Comparison of ENCODE assay signal across 9 cellular contexts in the genomic region with DNA sequence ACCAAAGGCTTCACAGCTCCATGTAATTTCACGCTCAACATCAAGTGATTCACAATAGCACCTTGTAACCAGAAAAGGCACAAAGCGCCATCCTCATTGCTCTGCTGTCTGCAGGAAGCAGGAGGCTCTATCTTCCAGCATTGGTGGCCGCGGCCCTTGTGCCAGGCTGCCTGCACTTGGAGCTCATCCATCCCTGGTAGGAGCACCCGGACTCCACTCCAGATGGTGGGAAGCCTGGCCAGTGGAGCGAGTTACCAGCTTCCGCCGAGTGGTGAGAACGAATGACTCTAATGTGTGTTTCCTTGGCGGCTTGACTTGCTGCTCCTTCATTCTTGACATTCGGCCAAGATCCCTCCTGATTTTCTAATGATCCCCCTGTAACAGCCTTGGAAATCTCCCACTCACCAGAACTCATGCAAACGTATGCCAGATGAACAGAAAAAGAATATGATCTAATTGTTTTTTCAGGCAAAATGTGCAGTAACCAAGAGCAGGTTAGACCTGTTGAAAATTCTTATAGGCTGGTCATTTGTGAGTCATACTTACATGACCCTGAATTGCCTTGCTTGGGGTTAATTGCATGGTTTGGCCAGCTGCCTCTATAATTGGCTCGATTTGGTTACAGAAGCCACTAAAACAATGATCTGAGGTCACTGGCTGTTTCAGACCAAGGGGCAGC.
DNase-seq lines count a peak whose midpoint lies in the region; ATAC-seq and TF ChIP-seq lines count a peak whose summit lies in the region.
"Had no signal": no experiment of that assay in that cellular context is flagged by ENCODE, and none has a peak within 500 bp of the region (broad histone marks: within the 10 kb centered on the region; RNA-seq: fewer than 3 reads in every experiment).

No MANE protein-coding gene starts in this region.

- ATAC-seq in SK-N-SH treated with all-trans-retinoic acid at 6 μM for 48 hours (peak; percentile 71), GM19023 (IDR thresholded peaks at IDR 0.05; ENCODE audit: unreplicated experiment) (no peak), GM21526 (IDR thresholded peaks at IDR 0.05; ENCODE audit: low FRiP score, unreplicated experiment) (no peak), GM19328 (IDR thresholded peaks at IDR 0.05; ENCODE audit: unreplicated experiment) (no peak)
- ATAC-seq: naive thymus-derived CD8-positive, alpha-beta T cell had no signal

- peak; percentile 73 for DNase-seq in HT-29 (ENCODE audit: low spot score)
- peak; percentile 70 for DNase-seq in glomerular endothelial cell (ENCODE audit: extremely low read depth, low read depth, low spot score)
- DNase-seq in stromal cell of bone marrow (ENCODE audit: low read depth), result peak; percentile 87
- DNase-seq in RPMI8226, result no peak

TF ChIP-seq in SK-N-SH treated with all-trans-retinoic acid at 6 μM for 48 hours, 23 proteins besides CTCF, POLR2A, EP300 and RAD21:
- TF ChIP-seq GLIS3 (CRISPR knock-in tag; IDR thresholded peaks at IDR 0.05) (no peak), ZNF565 (CRISPR knock-in tag; conservative IDR thresholded peaks at IDR 0.05; ENCODE audit: low read depth) (no peak), SNAI2 (CRISPR knock-in tag; IDR thresholded peaks at IDR 0.05) (no peak), ZFP3 (CRISPR knock-in tag; IDR thresholded peaks at IDR 0.05) (no peak), TCF4 (CRISPR knock-in tag; IDR thresholded peaks at IDR 0.05; ENCODE audit: borderline replicate concordance) (no peak), ESRRG (CRISPR knock-in tag; IDR thresholded peaks at IDR 0.05) (no peak), RARB (CRISPR knock-in tag; IDR thresholded peaks at IDR 0.05) (no peak), TOX (CRISPR knock-in tag; IDR thresholded peaks at IDR 0.05; ENCODE audit: borderline replicate concordance) (no peak), ZNF70 (CRISPR knock-in tag; IDR thresholded peaks at IDR 0.05) (no peak), ZFP30 (CRISPR knock-in tag; IDR thresholded peaks at IDR 0.05) (no peak), PPARA (CRISPR knock-in tag; IDR thresholded peaks at IDR 0.05; ENCODE audit: borderline replicate concordance) (no peak), ZNF8 (CRISPR knock-in tag; IDR thresholded peaks at IDR 0.05) (no peak), ARNTL (CRISPR knock-in tag; IDR thresholded peaks at IDR 0.05; ENCODE audit: borderline replicate concordance, low read depth) (no peak)
- TF ChIP-seq, protein P1, sequence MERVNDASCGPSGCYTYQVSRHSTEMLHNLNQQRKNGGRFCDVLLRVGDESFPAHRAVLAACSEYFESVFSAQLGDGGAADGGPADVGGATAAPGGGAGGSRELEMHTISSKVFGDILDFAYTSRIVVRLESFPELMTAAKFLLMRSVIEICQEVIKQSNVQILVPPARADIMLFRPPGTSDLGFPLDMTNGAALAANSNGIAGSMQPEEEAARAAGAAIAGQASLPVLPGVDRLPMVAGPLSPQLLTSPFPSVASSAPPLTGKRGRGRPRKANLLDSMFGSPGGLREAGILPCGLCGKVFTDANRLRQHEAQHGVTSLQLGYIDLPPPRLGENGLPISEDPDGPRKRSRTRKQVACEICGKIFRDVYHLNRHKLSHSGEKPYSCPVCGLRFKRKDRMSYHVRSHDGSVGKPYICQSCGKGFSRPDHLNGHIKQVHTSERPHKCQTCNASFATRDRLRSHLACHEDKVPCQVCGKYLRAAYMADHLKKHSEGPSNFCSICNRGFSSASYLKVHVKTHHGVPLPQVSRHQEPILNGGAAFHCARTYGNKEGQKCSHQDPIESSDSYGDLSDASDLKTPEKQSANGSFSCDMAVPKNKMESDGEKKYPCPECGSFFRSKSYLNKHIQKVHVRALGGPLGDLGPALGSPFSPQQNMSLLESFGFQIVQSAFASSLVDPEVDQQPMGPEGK (CRISPR knock-in tag; IDR thresholded peaks at IDR 0.05; ENCODE audit: borderline replicate concordance), result no peak
- TF ChIP-seq, protein P2, sequence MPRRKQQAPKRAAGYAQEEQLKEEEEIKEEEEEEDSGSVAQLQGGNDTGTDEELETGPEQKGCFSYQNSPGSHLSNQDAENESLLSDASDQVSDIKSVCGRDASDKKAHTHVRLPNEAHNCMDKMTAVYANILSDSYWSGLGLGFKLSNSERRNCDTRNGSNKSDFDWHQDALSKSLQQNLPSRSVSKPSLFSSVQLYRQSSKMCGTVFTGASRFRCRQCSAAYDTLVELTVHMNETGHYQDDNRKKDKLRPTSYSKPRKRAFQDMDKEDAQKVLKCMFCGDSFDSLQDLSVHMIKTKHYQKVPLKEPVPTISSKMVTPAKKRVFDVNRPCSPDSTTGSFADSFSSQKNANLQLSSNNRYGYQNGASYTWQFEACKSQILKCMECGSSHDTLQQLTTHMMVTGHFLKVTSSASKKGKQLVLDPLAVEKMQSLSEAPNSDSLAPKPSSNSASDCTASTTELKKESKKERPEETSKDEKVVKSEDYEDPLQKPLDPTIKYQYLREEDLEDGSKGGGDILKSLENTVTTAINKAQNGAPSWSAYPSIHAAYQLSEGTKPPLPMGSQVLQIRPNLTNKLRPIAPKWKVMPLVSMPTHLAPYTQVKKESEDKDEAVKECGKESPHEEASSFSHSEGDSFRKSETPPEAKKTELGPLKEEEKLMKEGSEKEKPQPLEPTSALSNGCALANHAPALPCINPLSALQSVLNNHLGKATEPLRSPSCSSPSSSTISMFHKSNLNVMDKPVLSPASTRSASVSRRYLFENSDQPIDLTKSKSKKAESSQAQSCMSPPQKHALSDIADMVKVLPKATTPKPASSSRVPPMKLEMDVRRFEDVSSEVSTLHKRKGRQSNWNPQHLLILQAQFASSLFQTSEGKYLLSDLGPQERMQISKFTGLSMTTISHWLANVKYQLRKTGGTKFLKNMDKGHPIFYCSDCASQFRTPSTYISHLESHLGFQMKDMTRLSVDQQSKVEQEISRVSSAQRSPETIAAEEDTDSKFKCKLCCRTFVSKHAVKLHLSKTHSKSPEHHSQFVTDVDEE (CRISPR knock-in tag; IDR thresholded peaks at IDR 0.05), result no peak
- TF ChIP-seq, protein P3, sequence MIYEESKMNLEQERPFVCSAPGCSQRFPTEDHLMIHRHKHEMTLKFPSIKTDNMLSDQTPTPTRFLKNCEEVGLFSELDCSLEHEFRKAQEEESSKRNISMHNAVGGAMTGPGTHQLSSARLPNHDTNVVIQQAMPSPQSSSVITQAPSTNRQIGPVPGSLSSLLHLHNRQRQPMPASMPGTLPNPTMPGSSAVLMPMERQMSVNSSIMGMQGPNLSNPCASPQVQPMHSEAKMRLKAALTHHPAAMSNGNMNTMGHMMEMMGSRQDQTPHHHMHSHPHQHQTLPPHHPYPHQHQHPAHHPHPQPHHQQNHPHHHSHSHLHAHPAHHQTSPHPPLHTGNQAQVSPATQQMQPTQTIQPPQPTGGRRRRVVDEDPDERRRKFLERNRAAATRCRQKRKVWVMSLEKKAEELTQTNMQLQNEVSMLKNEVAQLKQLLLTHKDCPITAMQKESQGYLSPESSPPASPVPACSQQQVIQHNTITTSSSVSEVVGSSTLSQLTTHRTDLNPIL (CRISPR knock-in tag; IDR thresholded peaks at IDR 0.05; ENCODE audit: low read depth), result no peak
- TF ChIP-seq, protein P4, sequence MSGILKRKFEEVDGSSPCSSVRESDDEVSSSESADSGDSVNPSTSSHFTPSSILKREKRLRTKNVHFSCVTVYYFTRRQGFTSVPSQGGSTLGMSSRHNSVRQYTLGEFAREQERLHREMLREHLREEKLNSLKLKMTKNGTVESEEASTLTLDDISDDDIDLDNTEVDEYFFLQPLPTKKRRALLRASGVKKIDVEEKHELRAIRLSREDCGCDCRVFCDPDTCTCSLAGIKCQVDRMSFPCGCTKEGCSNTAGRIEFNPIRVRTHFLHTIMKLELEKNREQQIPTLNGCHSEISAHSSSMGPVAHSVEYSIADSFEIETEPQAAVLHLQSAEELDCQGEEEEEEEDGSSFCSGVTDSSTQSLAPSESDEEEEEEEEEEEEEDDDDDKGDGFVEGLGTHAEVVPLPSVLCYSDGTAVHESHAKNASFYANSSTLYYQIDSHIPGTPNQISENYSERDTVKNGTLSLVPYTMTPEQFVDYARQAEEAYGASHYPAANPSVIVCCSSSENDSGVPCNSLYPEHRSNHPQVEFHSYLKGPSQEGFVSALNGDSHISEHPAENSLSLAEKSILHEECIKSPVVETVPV (CRISPR knock-in tag; IDR thresholded peaks at IDR 0.05), result no peak
- TF ChIP-seq, protein P5, sequence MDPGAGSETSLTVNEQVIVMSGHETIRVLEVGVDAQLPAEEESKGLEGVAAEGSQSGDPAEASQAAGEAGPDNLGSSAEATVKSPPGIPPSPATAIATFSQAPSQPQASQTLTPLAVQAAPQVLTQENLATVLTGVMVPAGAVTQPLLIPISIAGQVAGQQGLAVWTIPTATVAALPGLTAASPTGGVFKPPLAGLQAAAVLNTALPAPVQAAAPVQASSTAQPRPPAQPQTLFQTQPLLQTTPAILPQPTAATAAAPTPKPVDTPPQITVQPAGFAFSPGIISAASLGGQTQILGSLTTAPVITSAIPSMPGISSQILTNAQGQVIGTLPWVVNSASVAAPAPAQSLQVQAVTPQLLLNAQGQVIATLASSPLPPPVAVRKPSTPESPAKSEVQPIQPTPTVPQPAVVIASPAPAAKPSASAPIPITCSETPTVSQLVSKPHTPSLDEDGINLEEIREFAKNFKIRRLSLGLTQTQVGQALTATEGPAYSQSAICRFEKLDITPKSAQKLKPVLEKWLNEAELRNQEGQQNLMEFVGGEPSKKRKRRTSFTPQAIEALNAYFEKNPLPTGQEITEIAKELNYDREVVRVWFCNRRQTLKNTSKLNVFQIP (CRISPR knock-in tag; IDR thresholded peaks at IDR 0.05; ENCODE audit: borderline replicate concordance, low read depth), result no peak
